8 cellular contexts compared by ENCODE assay signal in genomic region chr4:1578968-1579833, GRCh38.
DNase-seq lines count a peak whose midpoint lies in the region; ATAC-seq, FAIRE-seq and TF ChIP-seq lines count a peak whose summit lies in the region.

No MANE protein-coding gene starts in this region.

- H3K4me2 ChIP-seq in osteoblast (ENCODE audit: insufficient read depth, low read length), result peak overlapping the region; percentile 83

- H3K36me3 ChIP-seq in osteoblast (ENCODE audit: insufficient read depth, low read length) (no peaks in the 10 kb centered on the region), thyroid gland (no peaks in the 10 kb centered on the region)

- peak overlapping the region; percentile 92 for H2AFZ ChIP-seq in osteoblast (ENCODE audit: low read length)

- intact Hi-C loops in thyroid gland (cut with DNase I), result loop anchor here (5.0 kb wide), 1 partner anchor 143 kb away; the partner anchor contains the start of genes TACC3 and TMEM129

- no peak for DNase-seq in AG04450 (ENCODE audit: low read depth, low spot score)
- DNase-seq in H54 (ENCODE audit: insufficient read length, low spot score), result peak; percentile 88
- DNase-seq in SIG-M5 (lab: John Stamatoyannopoulos, UW), result peak; percentile 3
- peak; percentile 70 for DNase-seq in activated effector memory CD4-positive, alpha-beta T cell treated with Interleukin-2 at 50 U/mL for 16 hours
- peak; percentile 33 to 68 for DNase-seq in foreskin keratinocyte
- DNase-seq in osteoblast (ENCODE audit: insufficient read length, low spot score, missing footprints), result peak; percentile 100
- DNase-seq in thyroid gland, result peak; percentile 64 to 70

- TF ChIP-seq POLR2A in H54 (IDR thresholded peaks at IDR 0.05; ENCODE audit: low read depth, low read length) (peak; percentile 57), thyroid gland (IDR thresholded peaks at IDR 0.05) (no peak)

- H4K20me1 ChIP-seq in osteoblast (ENCODE audit: insufficient read depth, low read length), result no peaks in the 10 kb centered on the region

- H3K27ac ChIP-seq in AG04450 (ENCODE audit: low read depth, low read length), result no peak overlapping the region
- no peak overlapping the region for H3K27ac ChIP-seq in foreskin keratinocyte
- H3K27ac ChIP-seq in osteoblast (ENCODE audit: low read depth, low read length), result peak overlapping the region; percentile 11
- H3K27ac ChIP-seq in thyroid gland, result peak overlapping the region; percentile 9 to 75 (median 75)

- no peaks in the 10 kb centered on the region; the same call in 1 of the 2 replicates for H3K9me3 ChIP-seq in AG04450 (ENCODE audit: control insufficient read depth, insufficient read depth, low read length)
- H3K9me3 ChIP-seq in osteoblast (ENCODE audit: low read depth, low read length), result no peaks in the 10 kb centered on the region
- H3K9me3 ChIP-seq in thyroid gland, result no peaks in the 10 kb centered on the region

- no peaks in the 10 kb centered on the region for H3K79me2 ChIP-seq in osteoblast (ENCODE audit: insufficient read depth, low read length)

- POLR2A ChIA-PET in AG04450 (lab: Yijun Ruan, JAX), result no interaction called here

- no peak for FAIRE-seq in H54 (lab: Jason Lieb, UNC)

- H3K4me3 ChIP-seq in AG04450 (ENCODE audit: low read depth, low read length), result peak overlapping the region; percentile 57
- H3K4me3 ChIP-seq in osteoblast (ENCODE audit: insufficient read depth, low read length), result peak overlapping the region; percentile 81
- H3K4me3 ChIP-seq in thyroid gland (replicated peaks in 1 of 3), result peak overlapping the region; percentile 39 to 51 (median 50)

- CTCF ChIA-PET in AG04450 (lab: Charles Lee), result no interaction called here

- H3K27me3 ChIP-seq in AG04450 (ENCODE audit: control insufficient read depth, insufficient read depth, low read length) (peaks cover 46% of the 10 kb centered on the region), foreskin keratinocyte (peaks cover 14% of the 10 kb centered on the region), osteoblast (ENCODE audit: insufficient read depth, low read length) (no peaks in the 10 kb centered on the region), thyroid gland (no peaks in the 10 kb centered on the region)

- peak; percentile 53 for ATAC-seq in foreskin keratinocyte
- no peak for ATAC-seq in HG02970 (IDR thresholded peaks at IDR 0.05; ENCODE audit: low FRiP score, unreplicated experiment)

- no peaks in the 10 kb centered on the region for H3K4me1 ChIP-seq in foreskin keratinocyte
- peaks cover 5% of the 10 kb centered on the region for H3K4me1 ChIP-seq in osteoblast (ENCODE audit: insufficient read depth, low read length)
- H3K4me1 ChIP-seq in thyroid gland, result peaks cover 10% of the 10 kb centered on the region in 2 donors

- TF ChIP-seq CTCF in AG04450 (IDR thresholded peaks at IDR 0.05; ENCODE audit: low read depth, low read length) (peak; percentile 29), foreskin keratinocyte (conservative IDR thresholded peaks at IDR 0.05) (peak; percentile 57), osteoblast (IDR thresholded peaks at IDR 0.05; ENCODE audit: extremely low read depth, low read depth, low read length) (no peak), thyroid gland (IDR thresholded peaks at IDR 0.05) (peak in 5 of 6 experiments; percentile 24 to 94 (median 31))

- WGBS in thyroid gland, 2 donors, result 1% methylated on average over 16 to 18 of the region's 90 CpGs

Comparison
In these comparisons a context has a peak if more than half of its experiments do, and no peak if none do; other contexts are left out.
1. H3K27ac ChIP-seq: peak in osteoblast (single experiment) and thyroid gland (3 of 3); none in AG04450 (single experiment) and foreskin keratinocyte (single experiment).
2. Peak in every context shown above with its lines, with median percentiles within 50 percentile points of each other: H3K4me3 ChIP-seq.